In genomic region chr6:161048636-161049035, GRCh38 we compare ENCODE assay signal across 24 cellular contexts. TPM values are rescaled to one million over a fixed set of nuclear protein-coding genes. Genes with fewer than 3 reads are reported as not detected.
A peak's percentile ranks its signal among the peaks of the same experiment; 100 is the strongest.
DNase-seq lines count a peak whose midpoint lies in the region; ATAC-seq, FAIRE-seq and TF ChIP-seq lines count a peak whose summit lies in the region.
"Had no signal": no experiment of that assay in that cellular context is flagged by ENCODE, and none has a peak within 500 bp of the region (broad histone marks: within the 10 kb centered on the region; RNA-seq: fewer than 3 reads in every experiment).

No MANE protein-coding gene starts in this region.

- no peaks in the 10 kb centered on the region for H3K36me3 Mint-ChIP-seq in natural killer cell

- no peak overlapping the region for H3K4me3 Mint-ChIP-seq in natural killer cell
- H3K4me3 Mint-ChIP-seq: activated naive CD8-positive, alpha-beta T cell treated with anti-CD3 and anti-CD28 coated beads, Interleukin-2, amount 10 ng/mL, durations not matched to agents 7 days and 5 days; stimulated activated naive CD8-positive, alpha-beta T cell treated with anti-CD3 and anti-CD28 coated beads, Interleukin-15, Interleukin-2, amounts not matched to agents 100 ng/mL and 50 ng/mL, for 24 hours; type B pancreatic cell had no signal

- FAIRE-seq in HTR-8/SVneo (lab: Jason Lieb, UNC): no peak
- FAIRE-seq: TTC549 had no signal

- H3K9me3 Mint-ChIP-seq in natural killer cell: no peaks in the 10 kb centered on the region
- H3K9me3 Mint-ChIP-seq: activated naive CD8-positive, alpha-beta T cell treated with anti-CD3 and anti-CD28 coated beads, Interleukin-2, amount 10 ng/mL, durations not matched to agents 7 days and 5 days; activated T-helper 17 cell treated with anti-CD3 and anti-CD28 coated beads, Interleukin-2, amount 50 U/mL, for 72 hours; stimulated activated naive CD8-positive, alpha-beta T cell treated with anti-CD3 and anti-CD28 coated beads, Interleukin-15, Interleukin-2, amounts not matched to agents 100 ng/mL and 50 ng/mL, for 24 hours; type B pancreatic cell had no signal

- peaks cover 19 to 22% of the 10 kb centered on the region in 2 donors for H3K4me1 Mint-ChIP-seq in natural killer cell

- no peaks in the 10 kb centered on the region for H3K27me3 Mint-ChIP-seq in natural killer cell (ENCODE audit: low read depth in 2 of 2)
- H3K27me3 Mint-ChIP-seq: activated naive CD8-positive, alpha-beta T cell treated with anti-CD3 and anti-CD28 coated beads, Interleukin-2, amount 10 ng/mL, durations not matched to agents 7 days and 5 days; activated T-helper 17 cell treated with anti-CD3 and anti-CD28 coated beads, Interleukin-2, amount 50 U/mL, for 72 hours; stimulated activated naive CD8-positive, alpha-beta T cell treated with anti-CD3 and anti-CD28 coated beads, Interleukin-15, Interleukin-2, amounts not matched to agents 100 ng/mL and 50 ng/mL, for 24 hours; type B pancreatic cell had no signal

- TF ChIP-seq CTCF in fibroblast of pulmonary artery (IDR thresholded peaks at IDR 0.05; ENCODE audit: low read length, missing control alignments) (no peak), natural killer cell (IDR thresholded peaks at IDR 0.05) (no peak)

- DNase-seq in GM03348 (ENCODE audit: low spot score) (peak; percentile 69), amniotic stem cell (lab: John Stamatoyannopoulos, UW) (peak; percentile 60), fibroblast of pulmonary artery (ENCODE audit: low read depth) (peak; percentile 41), smooth muscle cell of the brain vasculature (ENCODE audit: low read depth, low spot score) (peak; percentile 69), natural killer cell (no peak), HTR-8/SVneo (ENCODE audit: insufficient read length, low spot score) (no peak)
- no peak for DNase-seq in activated CD4-positive, alpha-beta T cell treated with anti-CD3 and anti-CD28 coated beads, Interleukin-2, amount 50 U/mL, for 1 hour
- DNase-seq: activated naive CD8-positive, alpha-beta T cell treated with anti-CD3 and anti-CD28 coated beads, Interleukin-2, amount 10 ng/mL, durations not matched to agents 7 days and 5 days; C1 segment of cervical spinal cord; caudate nucleus; KBM-7; NCI-H1930; NCI-H345; NK-92 treated with Interleukin-12 subunit alpha and Interleukin-12 subunit beta, amount 100 ng/mL, for 24 hours; pancreas; RPMI8226; stimulated activated CD4-positive, alpha-beta T cell treated with anti-CD3 and anti-CD28 coated beads, Interleukin-2, amount 100 ng/mL, for 48 hours had no signal

- ATAC-seq in natural killer cell (no peak), HG03139 (IDR thresholded peaks at IDR 0.05; ENCODE audit: unreplicated experiment) (no peak)
- ATAC-seq: activated T-helper 17 cell treated with anti-CD3 and anti-CD28 coated beads, Interleukin-2, amount 50 U/mL, for 72 hours; HCT116; pancreas had no signal

- no peak overlapping the region for H3K27ac Mint-ChIP-seq in natural killer cell
- H3K27ac Mint-ChIP-seq: activated naive CD8-positive, alpha-beta T cell treated with anti-CD3 and anti-CD28 coated beads, Interleukin-2, amount 10 ng/mL, durations not matched to agents 7 days and 5 days; stimulated activated naive CD8-positive, alpha-beta T cell treated with anti-CD3 and anti-CD28 coated beads, Interleukin-15, Interleukin-2, amounts not matched to agents 100 ng/mL and 50 ng/mL, for 24 hours; type B pancreatic cell had no signal

- H3K4me3 ChIP-seq in fibroblast of pulmonary artery (replicated peaks; ENCODE audit: low read depth, low read length): no peak overlapping the region
- H3K4me3 ChIP-seq: lung, pancreas had no signal

- intact Hi-C loops in natural killer cell (cut with micrococcal nuclease): no loop called here

RNA-seq across cellular contexts. Expression of gene MAP3K4, which starts 57.1 kb away (rescaled TPM):
- total RNA-seq in natural killer cell: 10 to 100 TPM; 46.5 to 79.9 (median 67.0) TPM

Comparison
In these comparisons a context has a peak if more than half of its experiments do, and no peak if none do; other contexts are left out.
1. DNase-seq: peak in GM03348 (single experiment), amniotic stem cell (single experiment), fibroblast of pulmonary artery (single experiment) and smooth muscle cell of the brain vasculature (single experiment); none in activated CD4-positive, alpha-beta T cell treated with anti-CD3 and anti-CD28 coated beads, Interleukin-2, amount 50 U/mL, for 1 hour (single experiment), natural killer cell (single experiment) and HTR-8/SVneo (single experiment).